Comparison of ENCODE assay signal across 1 cellular context in the genomic region with DNA sequence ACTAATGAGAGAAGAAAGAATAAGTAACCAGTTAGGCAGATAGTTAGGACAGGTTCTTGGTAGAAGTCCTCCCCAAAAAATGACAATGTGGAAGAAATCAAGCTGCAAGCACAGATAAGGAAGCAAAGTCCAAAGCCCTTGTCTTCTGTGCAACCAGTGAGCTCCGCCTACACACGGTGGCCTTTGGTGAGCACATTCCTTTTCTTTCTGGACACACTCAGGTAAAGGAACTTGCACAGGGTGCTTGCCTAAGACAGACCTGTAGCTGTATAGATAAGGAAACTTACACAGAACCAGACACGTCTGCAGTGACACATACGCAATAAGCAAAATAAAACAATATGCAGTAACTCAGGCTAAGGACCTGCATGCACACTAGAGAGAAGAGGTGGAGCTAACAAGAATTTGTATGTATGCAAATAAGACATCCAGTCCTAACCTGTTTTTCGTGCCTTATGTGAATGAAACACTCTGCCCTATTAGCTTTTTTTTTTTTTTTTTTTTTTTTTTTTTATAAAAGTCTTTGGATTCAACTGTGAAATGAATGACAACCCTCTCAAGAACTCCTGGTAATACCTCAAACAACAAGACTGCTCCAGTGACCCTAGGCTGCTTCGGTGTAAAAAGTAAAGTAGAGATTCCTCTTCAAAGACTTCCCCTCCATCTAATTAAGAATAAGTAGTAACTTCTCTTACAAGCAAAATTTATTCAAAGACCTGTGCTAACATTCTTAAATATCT.
TF ChIP-seq lines count a peak whose summit lies in the region.

No MANE protein-coding gene starts in this region.

TF ChIP-seq in HepG2, 621 proteins besides CTCF, POLR2A, EP300 and RAD21 (continued from another document and continues in another):
- TF ChIP-seq KMT2B (CRISPR knock-in tag; IDR thresholded peaks at IDR 0.05) (no peak; the same call in 1 of the 2 replicates), CBX5 (CRISPR knock-in tag; IDR thresholded peaks at IDR 0.05; ENCODE audit: borderline replicate concordance) (peak; percentile 70; the same call in 1 of the 2 replicates), CREM (IDR thresholded peaks at IDR 0.05) (peak; percentile 58; the same call in 1 of the 2 replicates), CREM (CRISPR knock-in tag; IDR thresholded peaks at IDR 0.05) (no peak), GZF1 (CRISPR knock-in tag; IDR thresholded peaks at IDR 0.05) (no peak), NKX3-1 (CRISPR knock-in tag; IDR thresholded peaks at IDR 0.05) (no peak), IKZF4 (CRISPR knock-in tag; IDR thresholded peaks at IDR 0.05; ENCODE audit: borderline replicate concordance, low read depth, not compliant biosample characterization) (no peak), CENPT (CRISPR knock-in tag; IDR thresholded peaks at IDR 0.05; ENCODE audit: low read depth) (no peak), SALL1 (CRISPR knock-in tag; IDR thresholded peaks at IDR 0.05) (peak; percentile 93), ZBED4 (CRISPR knock-in tag; IDR thresholded peaks at IDR 0.05; ENCODE audit: borderline replicate concordance) (no peak), NCOR1 (IDR thresholded peaks at IDR 0.05; ENCODE audit: borderline replicate concordance, low read length) (no peak), ZBTB7B (CRISPR knock-in tag; IDR thresholded peaks at IDR 0.05) (no peak), RBM39 (IDR thresholded peaks at IDR 0.05; ENCODE audit: low read depth, low read length, poor library complexity, severe bottlenecking) (no peak), ZNF510 (CRISPR knock-in tag; IDR thresholded peaks at IDR 0.05; ENCODE audit: low read depth) (no peak), FOXK1 (CRISPR knock-in tag; IDR thresholded peaks at IDR 0.05; ENCODE audit: borderline replicate concordance, low read depth) (peak; percentile 17; the same call in 1 of the 2 replicates), FOXP4 (CRISPR knock-in tag; IDR thresholded peaks at IDR 0.05) (peak; percentile 74), KDM5B (CRISPR knock-in tag; IDR thresholded peaks at IDR 0.05; ENCODE audit: borderline replicate concordance) (no peak), BRF2 (CRISPR knock-in tag; IDR thresholded peaks at IDR 0.05) (no peak), PLSCR1 (CRISPR knock-in tag; IDR thresholded peaks at IDR 0.05; ENCODE audit: borderline replicate concordance) (no peak), ZNF839 (CRISPR knock-in tag; IDR thresholded peaks at IDR 0.05; ENCODE audit: borderline replicate concordance) (no peak), ZNF775 (CRISPR knock-in tag; IDR thresholded peaks at IDR 0.05; ENCODE audit: borderline replicate concordance) (0 out of 2 replicates have a peak, but pooled peaks have one; percentile 26), ZNF605 (CRISPR knock-in tag; IDR thresholded peaks at IDR 0.05) (no peak), ZNF121 (CRISPR knock-in tag; IDR thresholded peaks at IDR 0.05) (no peak), ZHX2 (IDR thresholded peaks at IDR 0.05; ENCODE audit: low read depth) (no peak), ZHX2 (CRISPR knock-in tag; IDR thresholded peaks at IDR 0.05; ENCODE audit: borderline replicate concordance) (no peak), ZMYM2 (CRISPR knock-in tag; IDR thresholded peaks at IDR 0.05) (no peak), JUN (CRISPR knock-in tag; IDR thresholded peaks at IDR 0.05) (no peak), PHF5A (CRISPR knock-in tag; IDR thresholded peaks at IDR 0.05; ENCODE audit: low read depth, unreplicated experiment) (no peak), SNRNP70 (IDR thresholded peaks at IDR 0.05; ENCODE audit: low read depth, low read length) (no peak), ZNF468 (CRISPR knock-in tag; IDR thresholded peaks at IDR 0.05) (no peak), HNF4A (CRISPR knock-in tag; IDR thresholded peaks at IDR 0.05) (peak; percentile 94), ATF1 (CRISPR knock-in tag; IDR thresholded peaks at IDR 0.05) (no peak), CBFB (CRISPR knock-in tag; IDR thresholded peaks at IDR 0.05) (no peak), ZNF317 (CRISPR knock-in tag; IDR thresholded peaks at IDR 0.05) (no peak), ZNF672 (CRISPR knock-in tag; IDR thresholded peaks at IDR 0.05) (no peak), CEBPZ (IDR thresholded peaks at IDR 0.05; ENCODE audit: low read length) (no peak), FOXJ3 (CRISPR knock-in tag; IDR thresholded peaks at IDR 0.05; ENCODE audit: borderline replicate concordance) (no peak), FOSL2 (CRISPR knock-in tag; IDR thresholded peaks at IDR 0.05) (peak; percentile 63)
- TF ChIP-seq, protein P1, sequence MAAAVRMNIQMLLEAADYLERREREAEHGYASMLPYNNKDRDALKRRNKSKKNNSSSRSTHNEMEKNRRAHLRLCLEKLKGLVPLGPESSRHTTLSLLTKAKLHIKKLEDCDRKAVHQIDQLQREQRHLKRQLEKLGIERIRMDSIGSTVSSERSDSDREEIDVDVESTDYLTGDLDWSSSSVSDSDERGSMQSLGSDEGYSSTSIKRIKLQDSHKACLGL (CRISPR knock-in tag; IDR thresholded peaks at IDR 0.05), result no peak
- TF ChIP-seq, protein P2, sequence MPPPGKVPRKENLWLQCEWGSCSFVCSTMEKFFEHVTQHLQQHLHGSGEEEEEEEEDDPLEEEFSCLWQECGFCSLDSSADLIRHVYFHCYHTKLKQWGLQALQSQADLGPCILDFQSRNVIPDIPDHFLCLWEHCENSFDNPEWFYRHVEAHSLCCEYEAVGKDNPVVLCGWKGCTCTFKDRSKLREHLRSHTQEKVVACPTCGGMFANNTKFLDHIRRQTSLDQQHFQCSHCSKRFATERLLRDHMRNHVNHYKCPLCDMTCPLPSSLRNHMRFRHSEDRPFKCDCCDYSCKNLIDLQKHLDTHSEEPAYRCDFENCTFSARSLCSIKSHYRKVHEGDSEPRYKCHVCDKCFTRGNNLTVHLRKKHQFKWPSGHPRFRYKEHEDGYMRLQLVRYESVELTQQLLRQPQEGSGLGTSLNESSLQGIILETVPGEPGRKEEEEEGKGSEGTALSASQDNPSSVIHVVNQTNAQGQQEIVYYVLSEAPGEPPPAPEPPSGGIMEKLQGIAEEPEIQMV (CRISPR knock-in tag; IDR thresholded peaks at IDR 0.05; ENCODE audit: low read depth), result 0 out of 2 replicates have a peak, but pooled peaks have one; percentile 36
